Comparison of ENCODE assay signal across 8 cellular contexts in genomic region chr12:121795029-121795977, GRCh38. TPM values are rescaled to one million over a fixed set of nuclear protein-coding genes. Genes with fewer than 3 reads are reported as not detected.
DNase-seq lines count a peak whose midpoint lies in the region; ATAC-seq and TF ChIP-seq lines count a peak whose summit lies in the region.

No MANE protein-coding gene starts in this region.

- H3K4me1 Mint-ChIP-seq in activated CD4-positive, alpha-beta T cell treated with anti-CD3 and anti-CD28 coated beads, Interleukin-2, amount 10 ng/mL, durations not matched to agents 24 days and 14 days = peaks cover 49% of the 10 kb centered on the region

- H3K27me3 Mint-ChIP-seq in activated CD4-positive, alpha-beta T cell treated with anti-CD3 and anti-CD28 coated beads, Interleukin-2, amount 10 ng/mL, durations not matched to agents 24 days and 14 days = no peaks in the 10 kb centered on the region

- H3K4me3 Mint-ChIP-seq in activated CD4-positive, alpha-beta T cell treated with anti-CD3 and anti-CD28 coated beads, Interleukin-2, amount 10 ng/mL, durations not matched to agents 24 days and 14 days = peak overlapping the region; percentile 94

- peak overlapping the region; percentile 92 for H3K27ac Mint-ChIP-seq in activated CD4-positive, alpha-beta T cell treated with anti-CD3 and anti-CD28 coated beads, Interleukin-2, amount 10 ng/mL, durations not matched to agents 24 days and 14 days

- H3K9me3 Mint-ChIP-seq in activated CD4-positive, alpha-beta T cell treated with anti-CD3 and anti-CD28 coated beads, Interleukin-2, amount 10 ng/mL, durations not matched to agents 24 days and 14 days = no peaks in the 10 kb centered on the region

- ATAC-seq in GM21619 (IDR thresholded peaks at IDR 0.05; ENCODE audit: unreplicated experiment) (peak; percentile 17), left lung (peak; percentile 51), HG02852 (IDR thresholded peaks at IDR 0.05; ENCODE audit: unreplicated experiment) (no peak)

- H3K9me3 ChIP-seq in BLaER1 = no peaks in the 10 kb centered on the region
- H3K9me3 ChIP-seq in left lung = no peaks in the 10 kb centered on the region

- H3K36me3 ChIP-seq in BLaER1 (peaks cover 30% of the 10 kb centered on the region), left lung (peaks cover 0 to 28% of the 10 kb centered on the region in 2 donors)

- intact Hi-C loops in activated CD4-positive, alpha-beta T cell treated with anti-CD3 and anti-CD28 coated beads, Interleukin-2, amount 10 ng/mL, durations not matched to agents 24 days and 14 days (cut with micrococcal nuclease) = loop anchor here (1.0 to 10.0 kb wide), 5 partner anchors 17 to 1261 kb away; partner anchors contain the start of genes ORAI1 and RNF10
- intact Hi-C loops in left lung (cut with DNase I) = loop anchor here in 1 of 2 donors (10.0 kb wide), 1 partner anchor 89 kb away; the partner anchor contains the start of gene PSMD9

- peak overlapping the region; percentile 84 for H3K4me3 ChIP-seq in BLaER1
- peak overlapping the region; percentile 94 for H3K4me3 ChIP-seq in coronary artery
- H3K4me3 ChIP-seq in left lung = peak overlapping the region in 1 of 2 donors; percentile 69

- peaks cover 66% of the 10 kb centered on the region for H4K20me1 ChIP-seq in BLaER1

- H3K9ac ChIP-seq in BLaER1 = peak overlapping the region; percentile 71

- H3K27ac ChIP-seq in BLaER1 = peak overlapping the region; percentile 88
- peak overlapping the region; percentile 78 to 100 for H3K27ac ChIP-seq in coronary artery
- H3K27ac ChIP-seq in left lung = peak overlapping the region; percentile 82 to 100

- peak; percentile 92 for TF ChIP-seq CTCF in coronary artery (IDR thresholded peaks at IDR 0.05)
- TF ChIP-seq CTCF in left lung (IDR thresholded peaks at IDR 0.05) = peak; percentile 89 to 96

- peaks cover 46% of the 10 kb centered on the region for H3K36me3 Mint-ChIP-seq in activated CD4-positive, alpha-beta T cell treated with anti-CD3 and anti-CD28 coated beads, Interleukin-2, amount 10 ng/mL, durations not matched to agents 24 days and 14 days (ENCODE audit: low read depth)

- H3K4me2 ChIP-seq in BLaER1 = peak overlapping the region; percentile 93

- DNase-seq in NCI-H226 (peak; percentile 60), coronary artery (ENCODE audit: low spot score) (no peak), left lung (peak; percentile 89 to 96)
- DNase-seq in activated CD4-positive, alpha-beta T cell treated with anti-CD3 and anti-CD28 coated beads, Interleukin-2, amount 10 ng/mL, durations not matched to agents 24 days and 14 days = peak; percentile 96
- peak; percentile 84 to 85 for DNase-seq in stimulated activated CD4-positive, alpha-beta T cell treated with anti-CD3 and anti-CD28 coated beads, Interleukin-2, amount 100 ng/mL, for 48 hours

- H3K4me1 ChIP-seq in BLaER1 (peaks cover 80% of the 10 kb centered on the region), left lung (peaks cover 45 to 90% of the 10 kb centered on the region in 2 donors)

- H3K27me3 ChIP-seq in BLaER1 (no peaks in the 10 kb centered on the region), left lung (no peaks in the 10 kb centered on the region)

RNA-seq across cellular contexts. Expression of gene RHOF, which starts 1.8 kb away (rescaled TPM):
- 107 and 114 TPM in 2 replicates for total RNA-seq in activated CD4-positive, alpha-beta T cell treated with anti-CD3 and anti-CD28 coated beads, Interleukin-2, amount 10 ng/mL, durations not matched to agents 24 days and 14 days
- total RNA-seq in left lung = 10 to 100 TPM; 37.6 to 48.3 TPM

RNA-seq across cellular contexts. Expression of gene SETD1B, which starts 8.5 kb away (rescaled TPM):
- 26.6 and 29.2 TPM in 2 replicates for total RNA-seq in activated CD4-positive, alpha-beta T cell treated with anti-CD3 and anti-CD28 coated beads, Interleukin-2, amount 10 ng/mL, durations not matched to agents 24 days and 14 days
- total RNA-seq in left lung = 10 to 100 TPM; 18.9 to 23.4 TPM
